ENCODE assay signal across 6 cellular contexts in genomic region chr19:54137913-54138776, GRCh38. TPM values are rescaled to one million over a fixed set of nuclear protein-coding genes. Genes with fewer than 3 reads are reported as not detected.
DNase-seq lines count a peak whose midpoint lies in the region; ATAC-seq lines count a peak whose summit lies in the region.

No MANE protein-coding gene starts in this region.

- no peak overlapping the region for H2BK12ac ChIP-seq in mesenchymal stem cell (ENCODE audit: low read length in 2 of 2)

- H3K27ac ChIP-seq in mesenchymal stem cell (ENCODE audit: low read length, poor library complexity, severe bottlenecking): no peak overlapping the region

- peak overlapping the region; percentile 67 to 77 for H3K18ac ChIP-seq in mesenchymal stem cell (ENCODE audit: low read depth in 1 of 2, low read length in 2 of 2)

- WGBS in mesenchymal stem cell: 2% methylated on average over 63 of the region's 90 CpGs

- H3K79me1 ChIP-seq in mesenchymal stem cell (replicated peaks; ENCODE audit: low read length, poor library complexity, severe bottlenecking): no peaks in the 10 kb centered on the region

- no peaks in the 10 kb centered on the region for H3K27me3 ChIP-seq in mesenchymal stem cell (ENCODE audit: control insufficient read depth in 1 of 2, insufficient read depth in 1 of 2, low read length in 2 of 2)

- ATAC-seq in activated naive CD4-positive, alpha-beta T cell treated with anti-CD3 and anti-CD28 coated beads, Interleukin-2, amount 50 U/mL, for 72 hours: no peak
- ATAC-seq in HG02870 (IDR thresholded peaks at IDR 0.05; ENCODE audit: unreplicated experiment) (no peak), HG03432 (IDR thresholded peaks at IDR 0.05; ENCODE audit: unreplicated experiment) (no peak)

- peak overlapping the region; percentile 81 for H2BK120ac ChIP-seq in mesenchymal stem cell (ENCODE audit: low read depth, low read length)

- H3K4me2 ChIP-seq in mesenchymal stem cell (ENCODE audit: low read length, poor library complexity, severe bottlenecking): peak overlapping the region; percentile 75

- H3K4me1 ChIP-seq in mesenchymal stem cell (ENCODE audit: control insufficient read depth, insufficient read depth, low read depth, low read length): peaks cover 36% of the 10 kb centered on the region

- H2AFZ ChIP-seq in mesenchymal stem cell (ENCODE audit: low read depth, low read length): no peak overlapping the region

- H4K8ac ChIP-seq in mesenchymal stem cell (ENCODE audit: low read length): peak overlapping the region; percentile 81

- no peak for DNase-seq in Jurkat, Clone E6-1 (ENCODE audit: low read depth, low spot score)
- peak in 1 of 2 donors; percentile 39 for DNase-seq in activated naive CD4-positive, alpha-beta T cell treated with anti-CD3 and anti-CD28 coated beads, Interleukin-2, amount 50 U/mL, for 72 hours (ENCODE audit: low spot score in 2 of 2)
- DNase-seq in mesenchymal stem cell: no peak
- no peak for DNase-seq in NCI-H526 treated with DMSO at 0.1 percent for 48 hours (lab: John Stamatoyannopoulos, UW)

- H3K9me3 Mint-ChIP-seq in activated naive CD4-positive, alpha-beta T cell treated with anti-CD3 and anti-CD28 coated beads, Interleukin-2, amount 50 U/mL, for 72 hours: peaks cover 0 to 4% of the 10 kb centered on the region in 2 donors

- H3K27ac Mint-ChIP-seq in activated naive CD4-positive, alpha-beta T cell treated with anti-CD3 and anti-CD28 coated beads, Interleukin-2, amount 50 U/mL, for 72 hours: peak overlapping the region; percentile 89 to 99

- no peak overlapping the region for H2AK5ac ChIP-seq in mesenchymal stem cell (ENCODE audit: low read length, severe bottlenecking)

- H3K9me3 ChIP-seq in mesenchymal stem cell (ENCODE audit: control insufficient read depth, low read length): no peaks in the 10 kb centered on the region

- H3K23ac ChIP-seq in mesenchymal stem cell (ENCODE audit: low read length in 2 of 2): peak overlapping the region; percentile 10 to 20

- peaks cover 28% of the 10 kb centered on the region in 2 experiments for H3K36me3 ChIP-seq in mesenchymal stem cell (ENCODE audit: control insufficient read depth in 1 of 2, insufficient read depth in 2 of 2, low read depth in 1 of 2, low read length in 2 of 2)

- H3K36me3 Mint-ChIP-seq in activated naive CD4-positive, alpha-beta T cell treated with anti-CD3 and anti-CD28 coated beads, Interleukin-2, amount 50 U/mL, for 72 hours: peaks cover 11% of the 10 kb centered on the region in 2 donors

- H4K91ac ChIP-seq in mesenchymal stem cell (ENCODE audit: low read length): peak overlapping the region; percentile 92

- H3K4ac ChIP-seq in mesenchymal stem cell (ENCODE audit: low read depth in 1 of 2, low read length in 2 of 2): peak overlapping the region in 1 of 2 experiments; percentile 88

- peak overlapping the region in 1 of 2 experiments; percentile 90 for H3K14ac ChIP-seq in mesenchymal stem cell (ENCODE audit: low read length in 2 of 2)

- peak overlapping the region; percentile 93 for H2BK5ac ChIP-seq in mesenchymal stem cell (ENCODE audit: low read depth, low read length, poor library complexity, severe bottlenecking)

- peak overlapping the region; percentile 66 for H3K4me3 ChIP-seq in Jurkat, Clone E6-1 (ENCODE audit: low read length)
- peak overlapping the region; percentile 84 to 85 for H3K4me3 ChIP-seq in mesenchymal stem cell (ENCODE audit: insufficient read depth in 1 of 2, low read depth in 1 of 2, low read length in 2 of 2)

- H2BK15ac ChIP-seq in mesenchymal stem cell (ENCODE audit: low read depth, poor library complexity, severe bottlenecking): peak overlapping the region; percentile 32

- H3K9ac ChIP-seq in mesenchymal stem cell (ENCODE audit: low read length): peak overlapping the region; percentile 95

RNA-seq across cellular contexts. Expression of gene CNOT3, which starts 0.6 kb away (rescaled TPM):
- 74.2 TPM for polyA plus RNA-seq in Jurkat, Clone E6-1 (2012; ENCODE audit: insufficient read depth, insufficient read length)
- total RNA-seq in activated naive CD4-positive, alpha-beta T cell treated with anti-CD3 and anti-CD28 coated beads, Interleukin-2, amount 50 U/mL, for 72 hours: 10 to 100 TPM; 57.3 to 59.9 TPM
- polyA plus RNA-seq in mesenchymal stem cell (2013, experiment 1 of 2): 34.1 TPM
- polyA plus RNA-seq in mesenchymal stem cell (2013, experiment 2 of 2): 31.7 TPM

RNA-seq across cellular contexts. Expression of gene LENG1, which starts 21.4 kb away (rescaled TPM):
- polyA plus RNA-seq in Jurkat, Clone E6-1 (2012; ENCODE audit: insufficient read depth, insufficient read length): 18.9 TPM
- 1 to 10 TPM; 3.5 to 6.1 TPM for total RNA-seq in activated naive CD4-positive, alpha-beta T cell treated with anti-CD3 and anti-CD28 coated beads, Interleukin-2, amount 50 U/mL, for 72 hours
- polyA plus RNA-seq in mesenchymal stem cell (2013, experiment 1 of 2): 7.5 TPM
- polyA plus RNA-seq in mesenchymal stem cell (2013, experiment 2 of 2): 7.2 TPM

RNA-seq across cellular contexts. Expression of gene PRPF31, which starts 22.6 kb away (rescaled TPM):
- 121 TPM for polyA plus RNA-seq in Jurkat, Clone E6-1 (2012; ENCODE audit: insufficient read depth, insufficient read length)
- 10 to 100 TPM; 47.9 to 92.9 TPM for total RNA-seq in activated naive CD4-positive, alpha-beta T cell treated with anti-CD3 and anti-CD28 coated beads, Interleukin-2, amount 50 U/mL, for 72 hours
- polyA plus RNA-seq in mesenchymal stem cell (2013, experiment 1 of 2): 50.1 TPM
- polyA plus RNA-seq in mesenchymal stem cell (2013, experiment 2 of 2): 49.7 TPM

RNA-seq across cellular contexts. Expression of gene TFPT, which starts 22.7 kb away (rescaled TPM):
- 56.9 TPM for polyA plus RNA-seq in Jurkat, Clone E6-1 (2012; ENCODE audit: insufficient read depth, insufficient read length)
- total RNA-seq in activated naive CD4-positive, alpha-beta T cell treated with anti-CD3 and anti-CD28 coated beads, Interleukin-2, amount 50 U/mL, for 72 hours: 10 to 100 TPM; 30.4 to 37.4 TPM
- 11.8 TPM for polyA plus RNA-seq in mesenchymal stem cell (2013, experiment 1 of 2)
- polyA plus RNA-seq in mesenchymal stem cell (2013, experiment 2 of 2): 11.8 TPM

RNA-seq across cellular contexts. Expression of gene TMC4, which starts 34.8 kb away (rescaled TPM):
- 1.9 TPM for polyA plus RNA-seq in Jurkat, Clone E6-1 (2012; ENCODE audit: insufficient read depth, insufficient read length)
- not detected for total RNA-seq in activated naive CD4-positive, alpha-beta T cell treated with anti-CD3 and anti-CD28 coated beads, Interleukin-2, amount 50 U/mL, for 72 hours
- polyA plus RNA-seq in mesenchymal stem cell (2013, experiment 1 of 2): 1.7 TPM
- 1.2 TPM for polyA plus RNA-seq in mesenchymal stem cell (2013, experiment 2 of 2)
